In the genomic region with DNA sequence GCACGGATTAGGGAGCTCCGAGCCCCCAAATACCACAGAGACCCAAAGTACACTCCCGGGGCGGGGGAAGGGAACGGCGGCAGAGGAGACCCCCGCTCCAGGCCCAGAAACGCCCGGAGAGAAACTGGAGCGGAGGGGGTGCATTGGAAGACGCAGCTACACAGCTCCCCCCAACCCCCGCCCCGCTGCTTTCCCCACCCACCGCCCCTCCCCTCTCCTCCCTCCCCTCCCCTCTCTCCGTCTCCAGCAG, we compare ENCODE assay signal across 8 cellular contexts. TPM values are rescaled to one million over a fixed set of nuclear protein-coding genes. Genes with fewer than 3 reads are reported as not detected.
DNase-seq lines count a peak whose midpoint lies in the region; ATAC-seq and TF ChIP-seq lines count a peak whose summit lies in the region.

No MANE protein-coding gene starts in this region.

- DNase-seq in HAP-1 (ENCODE audit: low spot score in 2 of 2) = peak in 1 of 2 experiments; percentile 60
- peak; percentile 46 to 72 for DNase-seq in T47D (ENCODE audit: low read depth in 1 of 2, low spot score in 1 of 2)
- no peak for DNase-seq in type B pancreatic cell (ENCODE audit: extremely low spot score, unreplicated experiment)
- DNase-seq in NCI-H345 treated with DMSO at 0.1 percent for 48 hours (lab: John Stamatoyannopoulos, UW; ENCODE audit: unreplicated experiment) = no peak
- no peak for DNase-seq in SKM-1 (lab: John Stamatoyannopoulos, UW; ENCODE audit: unreplicated experiment)

- TF ChIP-seq RAD21 in liver (IDR thresholded peaks at IDR 0.05) = no peak

- peak overlapping the region; percentile 59 for H3K4me3 ChIP-seq in HAP-1
- peak overlapping the region; percentile 63 to 94 (median 87) for H3K4me3 ChIP-seq in liver (ENCODE audit: low read depth in 1 of 3, low read length in 3 of 3)

- no peaks in the 10 kb centered on the region for H3K36me3 Mint-ChIP-seq in type B pancreatic cell

- H3K9me3 Mint-ChIP-seq in type B pancreatic cell = no peaks in the 10 kb centered on the region

- no peak for ATAC-seq in HG03442 (IDR thresholded peaks at IDR 0.05; ENCODE audit: unreplicated experiment)

- H3K4me1 Mint-ChIP-seq in type B pancreatic cell (ENCODE audit: unreplicated experiment) = no peaks in the 10 kb centered on the region

- WGBS in liver = under 1% methylated on average over 15 of the region's 15 CpGs

- H3K27ac Mint-ChIP-seq in type B pancreatic cell = peak overlapping the region; percentile 86

- TF ChIP-seq CTCF in 22Rv1 (IDR thresholded peaks at IDR 0.05) (no peak), liver (IDR thresholded peaks at IDR 0.05; ENCODE audit: low read depth, low read length, missing input control) (no peak), type B pancreatic cell (conservative IDR thresholded peaks at IDR 0.05) (no peak)

- peak overlapping the region; percentile 92 for H3K4me3 Mint-ChIP-seq in type B pancreatic cell

- H3K4me1 ChIP-seq in HAP-1 (peaks cover 2% of the 10 kb centered on the region), liver (ENCODE audit: control insufficient read depth in 4 of 4, insufficient read depth in 4 of 4, low read length in 3 of 4) (peaks cover 16 to 47% (median 31%) of the 10 kb centered on the region in 4 donors)

- H3K9me3 ChIP-seq in HAP-1 (no peaks in the 10 kb centered on the region), liver (ENCODE audit: control insufficient read depth in 4 of 4, low read length in 3 of 4) (no peaks in the 10 kb centered on the region)

- H3K9ac ChIP-seq in liver (ENCODE audit: low read depth in 1 of 2, low read length in 2 of 2) = peak overlapping the region; percentile 82

- peaks cover 29% of the 10 kb centered on the region for H3K27me3 Mint-ChIP-seq in type B pancreatic cell

- H3K27me3 ChIP-seq in HAP-1 (ENCODE audit: low read depth) (no peaks in the 10 kb centered on the region), liver (ENCODE audit: control insufficient read depth in 4 of 4, insufficient read depth in 4 of 4, low read length in 3 of 4) (no peaks in the 10 kb centered on the region)

- no peaks in the 10 kb centered on the region for H3K36me3 ChIP-seq in HAP-1 (replicated peaks)
- H3K36me3 ChIP-seq in liver (ENCODE audit: control insufficient read depth in 4 of 4, insufficient read depth in 3 of 4, low read depth in 1 of 4, low read length in 3 of 4) = no peaks in the 10 kb centered on the region

- in situ Hi-C loops in HAP-1 (cut with MboI; ENCODE audit: low sequenced_read_pairs) (no loop called here), T47D (cut with HindIII; ENCODE audit: low pct_unique_long_range_greater_than_20kb, low sequenced_read_pairs) (no loop called here)

- H3K27ac ChIP-seq in 22Rv1 = peak overlapping the region; percentile 46; the same call in 1 of the 2 replicates
- peak overlapping the region; percentile 98 to 99 for H3K27ac ChIP-seq in liver (ENCODE audit: low read depth in 1 of 2, low read length in 2 of 2)

TF ChIP-seq in liver, 16 proteins besides CTCF, POLR2A, EP300 and RAD21:
- no peak for TF ChIP-seq FOXA2 (IDR thresholded peaks at IDR 0.05)
- TF ChIP-seq HNF4G (IDR thresholded peaks at IDR 0.05) = no peak

RNA-seq across cellular contexts. Expression of a gene that starts 1.1 kb away (rescaled TPM):
- total RNA-seq in liver (10 to 100 TPM in 1 of 2 donors, 1 to 10 TPM in 1; 3.6 to 25.1 TPM), type B pancreatic cell (ENCODE audit: low replicate concordance) (17.9 and 23.9 TPM in 2 replicates)
- 10 to 100 TPM; 11.5 to 22.2 TPM for polyA plus RNA-seq in liver

Comparison
In these comparisons a context has a peak if more than half of its experiments do, and no peak if none do; other contexts are left out.
1. DNase-seq: peak in T47D (2 of 2); none in type B pancreatic cell (single experiment), NCI-H345 treated with DMSO at 0.1 percent for 48 hours (single experiment) and SKM-1 (single experiment).